In genomic region chr17:35578929-35579448, GRCh38 we compare ENCODE assay signal across 9 cellular contexts. TPM values are rescaled to one million over a fixed set of nuclear protein-coding genes. Genes with fewer than 3 reads are reported as not detected.
DNase-seq lines count a peak whose midpoint lies in the region; ATAC-seq lines count a peak whose summit lies in the region.
"Had no signal": no experiment of that assay in that cellular context is flagged by ENCODE, and none has a peak within 500 bp of the region (broad histone marks: within the 10 kb centered on the region; RNA-seq: fewer than 3 reads in every experiment).

No MANE protein-coding gene starts in this region.

- H3K27me3 Mint-ChIP-seq in activated T-helper 17 cell treated with anti-CD3 and anti-CD28 coated beads, Interleukin-2, amount 50 U/mL, for 72 hours, result no peaks in the 10 kb centered on the region
- H3K27me3 Mint-ChIP-seq in immature natural killer cell (ENCODE audit: low read depth in 3 of 3), result peaks cover 0 to 10% (median 1%) of the 10 kb centered on the region in 3 donors

- DNase-seq in DMS79 treated with DMSO at 0.1 percent for 48 hours (lab: John Stamatoyannopoulos, UW) (peak; percentile 41), DMS79 (lab: John Stamatoyannopoulos, UW) (no peak), immature natural killer cell (no peak), substantia nigra (lab: John Stamatoyannopoulos, UW) (no peak), Ammon's horn (ENCODE audit: low spot score) (no peak)

- peak overlapping the region; percentile 100 for H3K4me3 Mint-ChIP-seq in activated T-helper 17 cell treated with anti-CD3 and anti-CD28 coated beads, Interleukin-2, amount 50 U/mL, for 72 hours
- H3K4me3 Mint-ChIP-seq in immature natural killer cell, result peak overlapping the region; percentile 89 to 99 (median 97)

- peaks cover 11% of the 10 kb centered on the region for H3K4me1 Mint-ChIP-seq in activated T-helper 17 cell treated with anti-CD3 and anti-CD28 coated beads, Interleukin-2, amount 50 U/mL, for 72 hours
- H3K4me1 Mint-ChIP-seq in immature natural killer cell, result peaks cover 22 to 26% of the 10 kb centered on the region in 2 donors

- ATAC-seq in activated T-helper 17 cell treated with anti-CD3 and anti-CD28 coated beads, Interleukin-2, amount 50 U/mL, for 72 hours (replicated peaks), result peak; percentile 52
- ATAC-seq in GM18909 (IDR thresholded peaks at IDR 0.05; ENCODE audit: poor library complexity, unreplicated experiment) (no peak), HG02973 (IDR thresholded peaks at IDR 0.05; ENCODE audit: unreplicated experiment) (no peak)

- peak overlapping the region; percentile 79 for H3K27ac ChIP-seq in substantia nigra (ENCODE audit: low read depth, low read length, poor library complexity, severe bottlenecking)

- peak overlapping the region; percentile 99 for H3K27ac Mint-ChIP-seq in activated T-helper 17 cell treated with anti-CD3 and anti-CD28 coated beads, Interleukin-2, amount 50 U/mL, for 72 hours
- peak overlapping the region; percentile 98 to 100 (median 99) for H3K27ac Mint-ChIP-seq in immature natural killer cell

- H3K9me3 Mint-ChIP-seq in activated T-helper 17 cell treated with anti-CD3 and anti-CD28 coated beads, Interleukin-2, amount 50 U/mL, for 72 hours, result no peaks in the 10 kb centered on the region
- no peaks in the 10 kb centered on the region for H3K9me3 Mint-ChIP-seq in immature natural killer cell

- peaks cover 16% of the 10 kb centered on the region for H3K36me3 Mint-ChIP-seq in activated T-helper 17 cell treated with anti-CD3 and anti-CD28 coated beads, Interleukin-2, amount 50 U/mL, for 72 hours (ENCODE audit: low read depth)
- H3K36me3 Mint-ChIP-seq in immature natural killer cell, result no peaks in the 10 kb centered on the region

RNA-seq across cellular contexts. Expression of gene PEX12, which starts 0.6 kb away (rescaled TPM):
- total RNA-seq in activated T-helper 17 cell treated with anti-CD3 and anti-CD28 coated beads, Interleukin-2, amount 50 U/mL, for 72 hours, result 1 to 10 TPM; 1.9 to 2.6 TPM
- 1 to 10 TPM in 2 of 3 donors, not detected in 1; 1.7 to 2.0 TPM for polyA plus RNA-seq in immature natural killer cell

RNA-seq across cellular contexts. Expression of gene AP2B1, which starts 8.1 kb away (rescaled TPM):
- 100 to 1,000 TPM; 189 to 213 TPM for total RNA-seq in activated T-helper 17 cell treated with anti-CD3 and anti-CD28 coated beads, Interleukin-2, amount 50 U/mL, for 72 hours
- 10 to 100 TPM; 43.7 to 79.9 (median 51.4) TPM for polyA plus RNA-seq in immature natural killer cell

RNA-seq across cellular contexts. Expression of gene SLFN14, which starts 18.4 kb away (rescaled TPM):
- total RNA-seq in activated T-helper 17 cell treated with anti-CD3 and anti-CD28 coated beads, Interleukin-2, amount 50 U/mL, for 72 hours, result under 1 TPM in 1 of 2 donors, not detected in 1; 0.08 TPM
- under 1 TPM in 2 of 3 donors, not detected in 1; 0.10 to 0.50 TPM for polyA plus RNA-seq in immature natural killer cell
- total RNA-seq: NCI-H460 had no signal

RNA-seq across cellular contexts. Expression of gene SLFN12L, which starts 41.5 kb away (rescaled TPM):
- total RNA-seq in activated T-helper 17 cell treated with anti-CD3 and anti-CD28 coated beads, Interleukin-2, amount 50 U/mL, for 72 hours, result 10 to 100 TPM; 56.1 to 72.2 TPM
- 10 to 100 TPM; 14.8 to 28.8 (median 27.4) TPM for polyA plus RNA-seq in immature natural killer cell
- total RNA-seq: NCI-H460 had no signal
